In genomic region chr16:57892447-57893096, GRCh38 we compare ENCODE assay signal across 2 cellular contexts.
TF ChIP-seq lines count a peak whose summit lies in the region.

No MANE protein-coding gene starts in this region.

TF ChIP-seq in K562, 482 proteins besides CTCF, POLR2A, EP300 and RAD21 (continued from another document and continues in another):
- TF ChIP-seq CHD7 (IDR thresholded peaks at IDR 0.05; ENCODE audit: low read depth, low read length) (no peak), RFX5 (IDR thresholded peaks at IDR 0.05; ENCODE audit: low read depth, low read length) (no peak), GABPA (tag; conservative IDR thresholded peaks at IDR 0.05; ENCODE audit: low read depth) (peak; percentile 32; the same call in 1 of the 2 replicates), TBL1XR1 (IDR thresholded peaks at IDR 0.05; ENCODE audit: low read length in 2 of 2) (no peak), ZNF592 (IDR thresholded peaks at IDR 0.05) (no peak)

TF ChIP-seq in HepG2, 621 proteins besides CTCF, POLR2A, EP300 and RAD21 (continued from another document and continues in another):
- TF ChIP-seq ZNF687 (CRISPR knock-in tag; IDR thresholded peaks at IDR 0.05) (peak; percentile 88), KDM5B (CRISPR knock-in tag; IDR thresholded peaks at IDR 0.05; ENCODE audit: borderline replicate concordance) (0 out of 2 replicates have a peak, but pooled peaks have one; percentile 36), STAT6 (CRISPR knock-in tag; IDR thresholded peaks at IDR 0.05; ENCODE audit: borderline replicate concordance) (no peak), ZMAT3 (CRISPR knock-in tag; conservative IDR thresholded peaks at IDR 0.05) (0 out of 2 replicates have a peak, but pooled peaks have one; percentile 21), FOXA3 (CRISPR knock-in tag; IDR thresholded peaks at IDR 0.05) (peak; percentile 47; the same call in 1 of the 2 replicates), JARID2 (CRISPR knock-in tag; IDR thresholded peaks at IDR 0.05; ENCODE audit: insufficient replicate concordance) (no peak), GATAD2A (CRISPR knock-in tag; IDR thresholded peaks at IDR 0.05) (peak; percentile 52), HMG20B (CRISPR knock-in tag; conservative IDR thresholded peaks at IDR 0.05) (no peak), ZGPAT (CRISPR knock-in tag; IDR thresholded peaks at IDR 0.05) (peak; percentile 65), JUNB (CRISPR knock-in tag; IDR thresholded peaks at IDR 0.05; ENCODE audit: borderline replicate concordance) (peak; percentile 60; the same call in 1 of the 2 replicates), ZNF878 (CRISPR knock-in tag; IDR thresholded peaks at IDR 0.05) (peak; percentile 47; the same call in 1 of the 2 replicates), ZMYM4 (CRISPR knock-in tag; IDR thresholded peaks at IDR 0.05) (peak; percentile 37; the same call in 1 of the 2 replicates), SIX4 (CRISPR knock-in tag; IDR thresholded peaks at IDR 0.05) (peak; percentile 55), TGIF2 (CRISPR knock-in tag; IDR thresholded peaks at IDR 0.05) (0 out of 2 replicates have a peak, but pooled peaks have one; percentile 0), MTA3 (CRISPR knock-in tag; IDR thresholded peaks at IDR 0.05) (no peak), ZNF230 (CRISPR knock-in tag; IDR thresholded peaks at IDR 0.05) (0 out of 2 replicates have a peak, but pooled peaks have one; percentile 39), NFATC3 (CRISPR knock-in tag; IDR thresholded peaks at IDR 0.05) (0 out of 2 replicates have a peak, but pooled peaks have one; percentile 10), NCOA1 (CRISPR knock-in tag; IDR thresholded peaks at IDR 0.05) (peak; percentile 63; the same call in 1 of the 2 replicates), NRL (CRISPR knock-in tag; IDR thresholded peaks at IDR 0.05; ENCODE audit: borderline replicate concordance) (0 out of 2 replicates have a peak, but pooled peaks have one; percentile 49), DBP (CRISPR knock-in tag; IDR thresholded peaks at IDR 0.05; ENCODE audit: not compliant biosample characterization) (peak; percentile 36), ZNF772 (CRISPR knock-in tag; IDR thresholded peaks at IDR 0.05) (peak; percentile 47), ZFP91 (CRISPR knock-in tag; IDR thresholded peaks at IDR 0.05; ENCODE audit: borderline replicate concordance) (peak; percentile 48), SOX6 (IDR thresholded peaks at IDR 0.05) (no peak), SOX6 (CRISPR knock-in tag; IDR thresholded peaks at IDR 0.05) (peak; percentile 42; the same call in 1 of the 2 replicates), TFE3 (CRISPR knock-in tag; IDR thresholded peaks at IDR 0.05) (peak; percentile 81; the same call in 1 of the 2 replicates), PHF8 (CRISPR knock-in tag; IDR thresholded peaks at IDR 0.05) (0 out of 2 replicates have a peak, but pooled peaks have one; percentile 17), ZFP1 (CRISPR knock-in tag; IDR thresholded peaks at IDR 0.05) (0 out of 2 replicates have a peak, but pooled peaks have one; percentile 35), KMT2A (CRISPR knock-in tag; IDR thresholded peaks at IDR 0.05) (no peak), HNRNPH1 (optimal IDR thresholded peaks at IDR 0.05; ENCODE audit: low read depth, low read length) (no peak), ZBTB7B (CRISPR knock-in tag; IDR thresholded peaks at IDR 0.05) (no peak), ZFP82 (CRISPR knock-in tag; IDR thresholded peaks at IDR 0.05; ENCODE audit: borderline replicate concordance) (no peak), ZNF800 (CRISPR knock-in tag; IDR thresholded peaks at IDR 0.05) (0 out of 2 replicates have a peak, but pooled peaks have one; percentile 56), TEAD3 (CRISPR knock-in tag; optimal IDR thresholded peaks at IDR 0.05; ENCODE audit: borderline replicate concordance) (peak; percentile 78), ZNF343 (CRISPR knock-in tag; IDR thresholded peaks at IDR 0.05) (no peak), ZNF691 (CRISPR knock-in tag; IDR thresholded peaks at IDR 0.05; ENCODE audit: borderline replicate concordance, low read depth) (peak; percentile 49; the same call in 1 of the 2 replicates)
